ENCODE assay signal across 1 cellular context in genomic region chr16:83925957-83926725, GRCh38.
TF ChIP-seq lines count a peak whose summit lies in the region.

No MANE protein-coding gene starts in this region.

TF ChIP-seq in HepG2, 621 proteins besides CTCF, POLR2A, EP300 and RAD21 (continued from another document):
- TF ChIP-seq ZNF280D (CRISPR knock-in tag; IDR thresholded peaks at IDR 0.05), result no peak
- no peak for TF ChIP-seq MTF2 (CRISPR knock-in tag; IDR thresholded peaks at IDR 0.05; ENCODE audit: borderline replicate concordance)
